14 cellular contexts compared by ENCODE assay signal in genomic region chr11:74366576-74366975, GRCh38. TPM values are rescaled to one million over a fixed set of nuclear protein-coding genes. Genes with fewer than 3 reads are reported as not detected.
DNase-seq lines count a peak whose midpoint lies in the region; ATAC-seq and TF ChIP-seq lines count a peak whose summit lies in the region.
"Had no signal": no experiment of that assay in that cellular context is flagged by ENCODE, and none has a peak within 500 bp of the region (broad histone marks: within the 10 kb centered on the region; RNA-seq: fewer than 3 reads in every experiment).

No MANE protein-coding gene starts in this region.

- H2AK5ac ChIP-seq in neuronal stem cell (ENCODE audit: low read depth, low read length) = no peak overlapping the region

- no peak overlapping the region for H4K91ac ChIP-seq in neuronal stem cell (ENCODE audit: low read depth, low read length, poor library complexity)

- H3K18ac ChIP-seq in neuronal stem cell (ENCODE audit: low read length) = no peak overlapping the region

- no peak overlapping the region for H3K23ac ChIP-seq in neuronal stem cell (ENCODE audit: low read depth, low read length, poor library complexity)

- no peak overlapping the region for H2BK120ac ChIP-seq in neuronal stem cell (ENCODE audit: low read depth, low read length)

- no peak overlapping the region for H3K27ac Mint-ChIP-seq in CD4-positive, alpha-beta T cell
- H3K27ac Mint-ChIP-seq in activated CD8-positive, alpha-beta memory T cell treated with anti-CD3 and anti-CD28 coated beads, Interleukin-2, amount 10 ng/mL, durations not matched to agents 7 days and 5 days = no peak overlapping the region
- H3K27ac Mint-ChIP-seq: activated T-cell treated with anti-CD3 and anti-CD28 coated beads, Interleukin-2, amount 50 U/mL, for 72 hours; immature natural killer cell had no signal

- DNase-seq in EH (ENCODE audit: low read depth) (peak; percentile 92), NCI-H226 (peak; percentile 81), fibroblast of lung (ENCODE audit: low read depth in 2 of 2) (peak; percentile 6 to 91), neuronal stem cell (ENCODE audit: low spot score) (peak; percentile 11), caudate nucleus (lab: John Stamatoyannopoulos, UW) (no peak), NCI-H2107 treated with DMSO at 0.1 percent for 48 hours (lab: John Stamatoyannopoulos, UW; ENCODE audit: unreplicated experiment) (no peak)
- DNase-seq in CD4-positive, alpha-beta T cell = no peak
- DNase-seq in activated CD8-positive, alpha-beta memory T cell treated with anti-CD3 and anti-CD28 coated beads, Interleukin-2, amount 10 ng/mL, durations not matched to agents 7 days and 5 days = no peak
- DNase-seq: activated CD4-positive, alpha-beta T cell treated with anti-CD3 and anti-CD28 coated beads, Interleukin-2, amount 50 U/mL, for 4 hours; activated T-cell treated with anti-CD3 and anti-CD28 coated beads, Interleukin-2, amount 50 U/mL, for 72 hours; immature natural killer cell; NCI-H1092 treated with DMSO at 0.1 percent for 48 hours; SIG-M5 had no signal

- H3K27ac ChIP-seq in fibroblast of lung (ENCODE audit: insufficient read depth, low read length) (no peak overlapping the region), neuronal stem cell (replicated peaks; ENCODE audit: low read length) (peak overlapping the region; percentile 21), caudate nucleus (ENCODE audit: low read depth, low read length) (no peak overlapping the region)
- no peak overlapping the region for H3K27ac ChIP-seq in CD4-positive, alpha-beta T cell (ENCODE audit: low read depth, low read length)
- H3K27ac ChIP-seq: BLaER1 treated with 17β-estradiol and CSF1 and Interleukin-3, amounts not matched to agents 10 nM and 100 nM had no signal

- no peak overlapping the region for H4K8ac ChIP-seq in neuronal stem cell (ENCODE audit: low read depth, low read length)

- no peaks in the 10 kb centered on the region for H4K20me1 ChIP-seq in fibroblast of lung (ENCODE audit: control insufficient read depth, extremely low read depth, insufficient read depth, low read length)
- H4K20me1 ChIP-seq: BLaER1 treated with 17β-estradiol and CSF1 and Interleukin-3, amounts not matched to agents 10 nM and 100 nM had no signal

- no CpG with 5 or more reads among the region's 2 CpGs for WGBS in neuronal stem cell (ENCODE audit: extremely low coverage in 2 of 2, insufficient read length in 2 of 2, insufficient replicate concordance in 1 of 2), 2 donors

- no peaks in the 10 kb centered on the region for H3K79me2 ChIP-seq in fibroblast of lung (ENCODE audit: control insufficient read depth, insufficient read depth, low read length)

- no peak for ATAC-seq in CD4-positive, alpha-beta T cell (ENCODE audit: poor library complexity)
- no peak for ATAC-seq in activated CD8-positive, alpha-beta memory T cell treated with anti-CD3 and anti-CD28 coated beads, Interleukin-2, amount 10 ng/mL, durations not matched to agents 7 days and 5 days
- ATAC-seq: activated T-cell treated with anti-CD3 and anti-CD28 coated beads, Interleukin-2, amount 50 U/mL, for 72 hours had no signal

- H3K36me3 ChIP-seq in fibroblast of lung (ENCODE audit: control insufficient read depth, insufficient read depth, low read length) (no peaks in the 10 kb centered on the region), neuronal stem cell (replicated peaks in 1 of 2; ENCODE audit: control insufficient read depth in 2 of 2, insufficient read depth in 2 of 2, low read length in 2 of 2) (peaks cover 0 to 18% of the 10 kb centered on the region in 2 donors)

- no peak overlapping the region for H3K14ac ChIP-seq in neuronal stem cell (ENCODE audit: low read length)

- no peak for TF ChIP-seq CTCF in fibroblast of lung (conservative IDR thresholded peaks at IDR 0.05 in 1 of 2, IDR thresholded peaks at IDR 0.05 in 1 of 2; ENCODE audit: low read depth in 1 of 2, low read length in 2 of 2)
- no peak for TF ChIP-seq CTCF in CD4-positive, alpha-beta T cell (IDR thresholded peaks at IDR 0.05)

- POLR2A ChIA-PET in CD4-positive, alpha-beta T cell (lab: Charles Lee) = no interaction called here

- H2BK15ac ChIP-seq in neuronal stem cell (ENCODE audit: low read length) = no peak overlapping the region

- H3K36me3 Mint-ChIP-seq in CD4-positive, alpha-beta T cell (ENCODE audit: low read depth) = peaks cover 40% of the 10 kb centered on the region
- H3K36me3 Mint-ChIP-seq in activated CD8-positive, alpha-beta memory T cell treated with anti-CD3 and anti-CD28 coated beads, Interleukin-2, amount 10 ng/mL, durations not matched to agents 7 days and 5 days = peaks cover 21% of the 10 kb centered on the region

- H3K4me3 Mint-ChIP-seq in CD4-positive, alpha-beta T cell = no peak overlapping the region
- H3K4me3 Mint-ChIP-seq in activated CD8-positive, alpha-beta memory T cell treated with anti-CD3 and anti-CD28 coated beads, Interleukin-2, amount 10 ng/mL, durations not matched to agents 7 days and 5 days = no peak overlapping the region
- H3K4me3 Mint-ChIP-seq: activated T-cell treated with anti-CD3 and anti-CD28 coated beads, Interleukin-2, amount 50 U/mL, for 72 hours; immature natural killer cell had no signal

- no peak overlapping the region for H3K4me2 ChIP-seq in fibroblast of lung (ENCODE audit: extremely low read depth, insufficient read depth, low read length)
- no peak overlapping the region for H3K4me2 ChIP-seq in neuronal stem cell (ENCODE audit: insufficient read depth, low read length, poor library complexity, severe bottlenecking)
- H3K4me2 ChIP-seq: BLaER1 treated with 17β-estradiol and CSF1 and Interleukin-3, amounts not matched to agents 10 nM and 100 nM had no signal

- no peak overlapping the region for H3K4ac ChIP-seq in neuronal stem cell (ENCODE audit: low read length)

- H3K9me3 ChIP-seq in fibroblast of lung (ENCODE audit: control insufficient read depth, insufficient read depth, low read depth, low read length) (no peaks in the 10 kb centered on the region), neuronal stem cell (replicated peaks in 1 of 2; ENCODE audit: control insufficient read depth in 2 of 2, insufficient read depth in 1 of 2, low read depth in 1 of 2, low read length in 2 of 2) (peaks cover 0 to 4% of the 10 kb centered on the region in 2 donors)
- no peaks in the 10 kb centered on the region for H3K9me3 ChIP-seq in CD4-positive, alpha-beta T cell (ENCODE audit: control insufficient read depth, low read length)

- H3K9ac ChIP-seq in fibroblast of lung (ENCODE audit: insufficient read depth, low read length) = no peak overlapping the region
- H3K9ac ChIP-seq in neuronal stem cell (ENCODE audit: low read depth, low read length, poor library complexity) = no peak overlapping the region
- H3K9ac ChIP-seq: BLaER1 treated with 17β-estradiol and CSF1 and Interleukin-3, amounts not matched to agents 10 nM and 100 nM had no signal

- no peak overlapping the region for H2AFZ ChIP-seq in fibroblast of lung (ENCODE audit: low read length)
- H2AFZ ChIP-seq in neuronal stem cell (ENCODE audit: low read length) = no peak overlapping the region

- H3K9me3 Mint-ChIP-seq in CD4-positive, alpha-beta T cell = no peaks in the 10 kb centered on the region
- no peaks in the 10 kb centered on the region for H3K9me3 Mint-ChIP-seq in activated CD8-positive, alpha-beta memory T cell treated with anti-CD3 and anti-CD28 coated beads, Interleukin-2, amount 10 ng/mL, durations not matched to agents 7 days and 5 days (ENCODE audit: low read depth)
- H3K9me3 Mint-ChIP-seq: activated T-cell treated with anti-CD3 and anti-CD28 coated beads, Interleukin-2, amount 50 U/mL, for 72 hours; immature natural killer cell had no signal

- no peak overlapping the region for H2BK5ac ChIP-seq in neuronal stem cell (ENCODE audit: low read length)

- H3K27me3 ChIP-seq in fibroblast of lung (ENCODE audit: control insufficient read depth, insufficient read depth, low read length) (no peaks in the 10 kb centered on the region), neuronal stem cell (ENCODE audit: control insufficient read depth in 3 of 3, insufficient read depth in 3 of 3, low read depth in 1 of 3, low read length in 3 of 3) (no peaks in the 10 kb centered on the region)
- no peaks in the 10 kb centered on the region for H3K27me3 ChIP-seq in CD4-positive, alpha-beta T cell (ENCODE audit: control insufficient read depth, insufficient read depth, low read length)
- H3K27me3 ChIP-seq: BLaER1 treated with 17β-estradiol and CSF1 and Interleukin-3, amounts not matched to agents 10 nM and 100 nM had no signal

- H3K4me1 ChIP-seq in fibroblast of lung (ENCODE audit: control insufficient read depth, extremely low read depth, insufficient read depth, low read length) (no peaks in the 10 kb centered on the region), neuronal stem cell (ENCODE audit: control insufficient read depth in 2 of 2, insufficient read depth in 1 of 2, low read depth in 1 of 2, low read length in 2 of 2) (peaks cover 0 to 2% of the 10 kb centered on the region in 2 donors)
- H3K4me1 ChIP-seq: BLaER1 treated with 17β-estradiol and CSF1 and Interleukin-3, amounts not matched to agents 10 nM and 100 nM had no signal

- no peak overlapping the region for H2BK12ac ChIP-seq in neuronal stem cell (ENCODE audit: low read length)

- H3K27me3 Mint-ChIP-seq in CD4-positive, alpha-beta T cell = no peaks in the 10 kb centered on the region
- no peaks in the 10 kb centered on the region for H3K27me3 Mint-ChIP-seq in activated CD8-positive, alpha-beta memory T cell treated with anti-CD3 and anti-CD28 coated beads, Interleukin-2, amount 10 ng/mL, durations not matched to agents 7 days and 5 days

- intact Hi-C loops in CD4-positive, alpha-beta T cell (cut with DNase I, micrococcal nuclease) = no loop called here

- CTCF ChIA-PET in CD4-positive, alpha-beta T cell (lab: Charles Lee) = no interaction called here
- CTCF ChIA-PET in activated CD8-positive, alpha-beta memory T cell treated with anti-CD3 and anti-CD28 coated beads, Interleukin-2, amount 10 ng/mL, durations not matched to agents 7 days and 5 days (lab: Charles Lee) = no interaction called here

- H3K79me1 ChIP-seq in neuronal stem cell (ENCODE audit: low read depth, low read length) = no peaks in the 10 kb centered on the region

- no peak overlapping the region for H3K4me3 ChIP-seq in fibroblast of lung (replicated peaks in 1 of 4; ENCODE audit: control extremely low read depth in 1 of 4, insufficient read depth in 1 of 4, low read depth in 3 of 4, low read length in 4 of 4)
- H3K4me3 ChIP-seq in neuronal stem cell (ENCODE audit: low read length in 2 of 2) = no peak overlapping the region
- H3K4me3 ChIP-seq: BLaER1 treated with 17β-estradiol and CSF1 and Interleukin-3, amounts not matched to agents 10 nM and 100 nM had no signal

- H3K4me1 Mint-ChIP-seq in CD4-positive, alpha-beta T cell (ENCODE audit: low read depth) = no peaks in the 10 kb centered on the region
- no peaks in the 10 kb centered on the region for H3K4me1 Mint-ChIP-seq in activated CD8-positive, alpha-beta memory T cell treated with anti-CD3 and anti-CD28 coated beads, Interleukin-2, amount 10 ng/mL, durations not matched to agents 7 days and 5 days
- H3K4me1 Mint-ChIP-seq: immature natural killer cell had no signal

RNA-seq across cellular contexts. Expression of gene PGM2L1, which starts 31.7 kb away (rescaled TPM):
- total RNA-seq in fibroblast of lung = 3.1 and 4.1 TPM in 2 replicates
- polyA plus RNA-seq in fibroblast of lung = 1.3 and 1.4 TPM in 2 replicates
- 1.1 and 1.3 TPM in 2 replicates for polyA plus RNA-seq in fibroblast of lung (2012)
- polyA minus RNA-seq in fibroblast of lung (ENCODE audit: low replicate concordance) = 0.04 TPM in 1 of 2 replicates, not detected in the other
- polyA plus RNA-seq in neuronal stem cell (2013, experiment 1 of 2) = 6.2 TPM
- 6.2 TPM for polyA plus RNA-seq in neuronal stem cell (2013, experiment 2 of 2)
- total RNA-seq in CD4-positive, alpha-beta T cell = 10 to 100 TPM; 10.2 to 11.8 TPM
- 10 to 100 TPM; 10.1 to 13.1 TPM for total RNA-seq in activated CD8-positive, alpha-beta memory T cell treated with anti-CD3 and anti-CD28 coated beads, Interleukin-2, amount 10 ng/mL, durations not matched to agents 7 days and 5 days

RNA-seq across cellular contexts. Expression of gene P4HA3, which starts 55.1 kb away (rescaled TPM):
- 4.1 and 5.1 TPM in 2 replicates for total RNA-seq in fibroblast of lung
- polyA plus RNA-seq in fibroblast of lung = 2.2 and 3.1 TPM in 2 replicates
- polyA plus RNA-seq in fibroblast of lung (2012) = 1.8 and 2.6 TPM in 2 replicates
- polyA minus RNA-seq in fibroblast of lung (ENCODE audit: low replicate concordance) = 1.9 TPM in 1 of 2 replicates, not detected in the other
- polyA plus RNA-seq in neuronal stem cell (2013, experiment 1 of 2) = 0.06 TPM
- 0.03 TPM for polyA plus RNA-seq in neuronal stem cell (2013, experiment 2 of 2)
- total RNA-seq in CD4-positive, alpha-beta T cell = not detected
- not detected for total RNA-seq in activated CD8-positive, alpha-beta memory T cell treated with anti-CD3 and anti-CD28 coated beads, Interleukin-2, amount 10 ng/mL, durations not matched to agents 7 days and 5 days
- total RNA-seq: activated T-cell treated with anti-CD3 and anti-CD28 coated beads, Interleukin-2, amount 50 U/mL, for 72 hours had no signal
- polyA plus RNA-seq: immature natural killer cell had no signal

Comparison
In these comparisons a context has a peak if more than half of its experiments do, and no peak if none do; other contexts are left out.
1. DNase-seq: peak in EH (single experiment), NCI-H226 (single experiment), fibroblast of lung (2 of 2) and neuronal stem cell (single experiment); none in CD4-positive, alpha-beta T cell (0 of 10), caudate nucleus (0 of 61), NCI-H2107 treated with DMSO at 0.1 percent for 48 hours (single experiment) and activated CD8-positive, alpha-beta memory T cell treated with anti-CD3 and anti-CD28 coated beads, Interleukin-2, amount 10 ng/mL, durations not matched to agents 7 days and 5 days (single experiment).